14 cellular contexts compared by ENCODE assay signal in genomic region chr10:102403115-102403514, GRCh38. TPM values are rescaled to one million over a fixed set of nuclear protein-coding genes. Genes with fewer than 3 reads are reported as not detected.
DNase-seq lines count a peak whose midpoint lies in the region; ATAC-seq, FAIRE-seq and TF ChIP-seq lines count a peak whose summit lies in the region.
"Had no signal": no experiment of that assay in that cellular context is flagged by ENCODE, and none has a peak within 500 bp of the region (broad histone marks: within the 10 kb centered on the region; RNA-seq: fewer than 3 reads in every experiment).

No MANE protein-coding gene starts in this region.

- H3K27ac ChIP-seq in HepG2 (ENCODE audit: extremely low read length, insufficient read depth, low read length) (no peak overlapping the region), right lobe of liver (no peak overlapping the region)
- H3K27ac ChIP-seq: KMS-11 had no signal

- H4K20me1 ChIP-seq in HepG2 (ENCODE audit: insufficient read depth, low read length), result no peaks in the 10 kb centered on the region

- H3K4me2 ChIP-seq in HepG2 (ENCODE audit: low read depth, low read length), result no peak overlapping the region
- H3K4me2 ChIP-seq: KMS-11 had no signal

- no peaks in the 10 kb centered on the region for H3K79me2 ChIP-seq in HepG2 (ENCODE audit: insufficient read depth, low read length)

- DNase-seq in HepG2 (ENCODE audit: low spot score) (no peak), right lobe of liver (no peak), neural crest cell (ENCODE audit: low read depth, low spot score) (no peak), NCI-H1694 (lab: John Stamatoyannopoulos, UW) (no peak), HUDEP-2 (lab: John Stamatoyannopoulos, UW; ENCODE audit: unreplicated experiment in 76 of 76) (no peak)
- DNase-seq in stimulated activated naive CD4-positive, alpha-beta T cell (lab: John Stamatoyannopoulos, UW), result no peak
- DNase-seq: GDM1, NCI-H1105, NCI-H187 had no signal

- no TSS peak for BruUV-seq in HepG2 (replicated peaks; lab: Mats Ljungman, UMichigan)

- WGBS in HepG2 (ENCODE audit: low lambda C conversion rate), result no CpG with 5 or more reads among the region's 13 CpGs
- WGBS in right lobe of liver (ENCODE audit: insufficient coverage, low coverage, low lambda C conversion rate, missing lambda C conversion rate), result 20% methylated on average over 1 of the region's 13 CpGs

- H3K4me3 Mint-ChIP-seq in IgD-negative memory B cell (peak overlapping the region in 1 of 4 donors; percentile 80), neural crest cell (peak overlapping the region; percentile 68)

- H3K4me1 Mint-ChIP-seq in IgD-negative memory B cell (peaks cover 6 to 24% (median 12%) of the 10 kb centered on the region in 3 donors), neural crest cell (peaks cover 25% of the 10 kb centered on the region)

- H3K9ac ChIP-seq in HepG2 (ENCODE audit: insufficient read depth, low read depth, low read length), result no peak overlapping the region
- H3K9ac ChIP-seq: KMS-11 had no signal

- H3K4me1 ChIP-seq in HepG2 (ENCODE audit: insufficient read depth, low read length), result peaks cover 20% of the 10 kb centered on the region
- H3K4me1 ChIP-seq in right lobe of liver, result peaks cover 0 to 4% (median 0%) of the 10 kb centered on the region in 4 donors

- H3K27me3 ChIP-seq in HepG2 (ENCODE audit: control insufficient read depth in 1 of 2, insufficient read depth in 2 of 2, low read length in 2 of 2), result peaks cover 6 to 17% of the 10 kb centered on the region in 2 experiments
- no peaks in the 10 kb centered on the region for H3K27me3 ChIP-seq in right lobe of liver
- H3K27me3 ChIP-seq: MG63 had no signal

- H3K36me3 ChIP-seq in HepG2 (replicated peaks in 1 of 2; ENCODE audit: control insufficient read depth in 1 of 2, insufficient read depth in 2 of 2, low read length in 2 of 2) (peaks cover 0 to 4% of the 10 kb centered on the region in 2 experiments; a peak in 1 of 5 replicates), right lobe of liver (peaks cover 0 to 25% (median under 1%) of the 10 kb centered on the region in 4 donors)

- no peak for TF ChIP-seq POLR2A in HepG2 (IDR thresholded peaks at IDR 0.05; ENCODE audit: insufficient read depth in 1 of 2, low read depth in 2 of 2, low read length in 2 of 2)
- TF ChIP-seq POLR2A in right lobe of liver (IDR thresholded peaks at IDR 0.05), result no peak

- no peaks in the 10 kb centered on the region for H3K9me3 Mint-ChIP-seq in IgD-negative memory B cell
- H3K9me3 Mint-ChIP-seq in neural crest cell, result no peaks in the 10 kb centered on the region
- H3K9me3 Mint-ChIP-seq: CD4-positive, CD25-positive, alpha-beta regulatory T cell had no signal

- H3K9me3 ChIP-seq in HepG2 (ENCODE audit: low read length), result no peaks in the 10 kb centered on the region
- H3K9me3 ChIP-seq in right lobe of liver, result no peaks in the 10 kb centered on the region
- H3K9me3 ChIP-seq: MG63 had no signal

- FAIRE-seq in HepG2 (lab: Jason Lieb, UNC), result no peak

- in situ Hi-C loops in HepG2 (cut with HindIII; ENCODE audit: extremely low pct_ligation_motif_present, low pct_unique_long_range_greater_than_20kb), result loop anchor here (10.0 kb wide), 1 partner anchor 72 kb away; no protein-coding TSS in a partner anchor

- TF ChIP-seq EP300 in HepG2 (IDR thresholded peaks at IDR 0.05; ENCODE audit: low read depth in 2 of 2, low read length in 2 of 2) (no peak), HepG2 (CRISPR knock-in tag; IDR thresholded peaks at IDR 0.05; ENCODE audit: borderline replicate concordance) (no peak)

- no peak for TF ChIP-seq CTCF in HepG2 (CRISPR knock-in tag; IDR thresholded peaks at IDR 0.05)
- no peak for TF ChIP-seq CTCF in right lobe of liver (IDR thresholded peaks at IDR 0.05)
- TF ChIP-seq CTCF in neural crest cell (conservative IDR thresholded peaks at IDR 0.05), result no peak

- H3K36me3 Mint-ChIP-seq in IgD-negative memory B cell (peaks cover 2% of the 10 kb centered on the region), neural crest cell (ENCODE audit: low read depth) (no peaks in the 10 kb centered on the region)
- H3K36me3 Mint-ChIP-seq: CD4-positive, CD25-positive, alpha-beta regulatory T cell had no signal

- H3K27ac Mint-ChIP-seq in IgD-negative memory B cell, result peak overlapping the region in 2 of 3 donors; percentile 83 to 94
- no peak overlapping the region for H3K27ac Mint-ChIP-seq in neural crest cell (ENCODE audit: unreplicated experiment)

- ATAC-seq in HepG2 (no peak), right lobe of liver (no peak), HG03159 (IDR thresholded peaks at IDR 0.05; ENCODE audit: unreplicated experiment) (no peak)

- H3K4me3 ChIP-seq in HepG2 (replicated peaks in 1 of 3; ENCODE audit: insufficient read depth in 1 of 3, low read depth in 2 of 3, low read length in 3 of 3), result no peak overlapping the region
- no peak overlapping the region for H3K4me3 ChIP-seq in right lobe of liver
- H3K4me3 ChIP-seq: MG63 had no signal

- H2AFZ ChIP-seq in HepG2 (ENCODE audit: low read length), result no peak overlapping the region

- no peak for TF ChIP-seq RAD21 in HepG2 (CRISPR knock-in tag; IDR thresholded peaks at IDR 0.05)

- intact Hi-C loops in HepG2 (cut with micrococcal nuclease; ENCODE audit: unreplicated experiment) (no loop called here), right lobe of liver (cut with DNase I) (loop anchor here in 1 of 2 donors (5.0 kb wide), 1 partner anchor 176 kb away; the partner anchor contains the start of gene ELOVL3)

- POLR2A ChIA-PET in HepG2 (lab: Yijun Ruan, JAX), result interaction anchor here (0.7 to 1.7 kb wide), 4 partner anchors 7 to 29 kb away, joined by 3 to 5 read pairs (median 3); partner anchors contain the start of genes CUEDC2 and NFKB2

- H3K27me3 Mint-ChIP-seq in IgD-negative memory B cell (peaks cover 14% of the 10 kb centered on the region), neural crest cell (ENCODE audit: low read depth) (peaks cover under 1% of the 10 kb centered on the region)

- CTCF ChIA-PET in HepG2 (lab: Yijun Ruan, JAX; ENCODE audit: low intra/inter-chr PET ratio, low total read pairs), result interaction anchor here (1.9 kb wide), 1 partner anchor 10 kb away, joined by 4 read pairs; no protein-coding TSS in a partner anchor

RNA-seq across cellular contexts. Expression of gene NFKB2, which starts 7.6 kb away (rescaled TPM):
- 7.7 and 8.2 TPM in 2 replicates for total RNA-seq in HepG2 (2016; rRNA removed; fragmentation: Illumina TruSeq; extraction: Trizol)
- 2.2 and 3.1 TPM in 2 replicates for total RNA-seq in HepG2 (2016; cell fraction: cytosol; rRNA removed; fragmentation: Illumina TruSeq; extraction: Trizol; ENCODE audit: low read depth)
- 6.6 and 8.7 TPM in 2 replicates for total RNA-seq in HepG2 (2016; cell fraction: insoluble cytoplasmic fraction; rRNA removed; fragmentation: Illumina TruSeq; extraction: Trizol)
- total RNA-seq in HepG2 (2016; cell fraction: membrane; rRNA removed; fragmentation: Illumina TruSeq; extraction: Trizol), result 4.0 and 5.5 TPM in 2 replicates
- total RNA-seq in HepG2 (2016; cell fraction: nucleus; rRNA removed; fragmentation: Illumina TruSeq; extraction: Trizol), result 7.7 and 7.8 TPM in 2 replicates
- 12.5 and 15.5 TPM in 2 replicates for polyA plus RNA-seq in HepG2 (2011; rRNA removed)
- 8.4 and 11.7 TPM in 2 replicates for polyA plus RNA-seq in HepG2 (2011; cell fraction: cytosol; rRNA removed)
- 56.1 and 62.0 TPM in 2 replicates for polyA plus RNA-seq in HepG2 (2011; cell fraction: nucleus; rRNA removed)
- 8.9 and 9.6 TPM in 2 replicates for polyA plus RNA-seq in HepG2 (2012)
- 1.4 and 1.6 TPM in 2 replicates for polyA plus RNA-seq in HepG2 (2016; cell fraction: cytosol; fragmentation: Illumina TruSeq; extraction: Trizol; ENCODE audit: low read depth)
- polyA plus RNA-seq in HepG2 (2016; cell fraction: insoluble cytoplasmic fraction; fragmentation: Illumina TruSeq; extraction: Trizol; ENCODE audit: low read depth), result 6.6 and 9.1 TPM in 2 replicates
- polyA plus RNA-seq in HepG2 (2016; cell fraction: membrane; fragmentation: Illumina TruSeq; extraction: Trizol; ENCODE audit: low read depth), result 2.4 and 2.8 TPM in 2 replicates
- 20.9 and 25.8 TPM in 2 replicates for polyA plus RNA-seq in HepG2 (2016; cell fraction: nucleus; fragmentation: Illumina TruSeq; extraction: Trizol; ENCODE audit: insufficient read depth, low read depth)
- 14.9 and 16.9 TPM in 2 replicates for polyA minus RNA-seq in HepG2 (2011; rRNA and poly(A)+ RNA removed; ENCODE audit: low replicate concordance)
- polyA minus RNA-seq in HepG2 (2011; cell fraction: cytosol; rRNA and poly(A)+ RNA removed), result 10.5 and 12.6 TPM in 2 replicates
- 9.5 and 12.2 TPM in 2 replicates for polyA minus RNA-seq in HepG2 (2011; cell fraction: nucleus; rRNA and poly(A)+ RNA removed)
- 10 to 100 TPM in 4 of 6 experiments, 1 to 10 TPM in 2; 7.5 to 46.0 (median 19.4) TPM for total RNA-seq in right lobe of liver
- 42.8 TPM for polyA plus RNA-seq in IgD-negative memory B cell
- total RNA-seq in neural crest cell, result 22.9 and 26.1 TPM in 2 replicates

RNA-seq across cellular contexts. Expression of gene PSD, which starts 15.5 kb away (rescaled TPM):
- total RNA-seq in HepG2 (2016; rRNA removed; fragmentation: Illumina TruSeq; extraction: Trizol) (0.11 and 0.35 TPM in 2 replicates), right lobe of liver (1 to 10 TPM in 3 of 6 experiments, under 1 TPM in 3; 0.12 to 4.6 (median 1.3) TPM), neural crest cell (36.1 and 37.4 TPM in 2 replicates)
- 0.18 TPM in 1 of 2 replicates, not detected in the other for total RNA-seq in HepG2 (2016; cell fraction: cytosol; rRNA removed; fragmentation: Illumina TruSeq; extraction: Trizol; ENCODE audit: low read depth)
- 0.21 and 0.65 TPM in 2 replicates for total RNA-seq in HepG2 (2016; cell fraction: insoluble cytoplasmic fraction; rRNA removed; fragmentation: Illumina TruSeq; extraction: Trizol)
- 0.34 and 0.62 TPM in 2 replicates for total RNA-seq in HepG2 (2016; cell fraction: membrane; rRNA removed; fragmentation: Illumina TruSeq; extraction: Trizol)
- 0.34 and 0.75 TPM in 2 replicates for total RNA-seq in HepG2 (2016; cell fraction: nucleus; rRNA removed; fragmentation: Illumina TruSeq; extraction: Trizol)
- polyA plus RNA-seq in HepG2 (2011; rRNA removed) (0.58 and 0.59 TPM in 2 replicates), IgD-negative memory B cell (2.8 TPM)
- polyA plus RNA-seq in HepG2 (2011; cell fraction: cytosol; rRNA removed), result 0.10 and 0.36 TPM in 2 replicates
- 3.4 and 4.7 TPM in 2 replicates for polyA plus RNA-seq in HepG2 (2011; cell fraction: nucleus; rRNA removed)
- polyA plus RNA-seq in HepG2 (2012), result 1.1 and 1.5 TPM in 2 replicates
- 0.15 and 0.31 TPM in 2 replicates for polyA plus RNA-seq in HepG2 (2016; cell fraction: cytosol; fragmentation: Illumina TruSeq; extraction: Trizol; ENCODE audit: low read depth)
- polyA plus RNA-seq in HepG2 (2016; cell fraction: insoluble cytoplasmic fraction; fragmentation: Illumina TruSeq; extraction: Trizol; ENCODE audit: low read depth), result 0.29 and 0.33 TPM in 2 replicates
- 0.44 and 0.48 TPM in 2 replicates for polyA plus RNA-seq in HepG2 (2016; cell fraction: membrane; fragmentation: Illumina TruSeq; extraction: Trizol; ENCODE audit: low read depth)
- polyA plus RNA-seq in HepG2 (2016; cell fraction: nucleus; fragmentation: Illumina TruSeq; extraction: Trizol; ENCODE audit: insufficient read depth, low read depth), result 0.94 and 0.97 TPM in 2 replicates
- polyA minus RNA-seq in HepG2 (2011; rRNA and poly(A)+ RNA removed; ENCODE audit: low replicate concordance), result 0.47 and 0.96 TPM in 2 replicates
- 0.44 TPM in 1 of 2 replicates, not detected in the other for polyA minus RNA-seq in HepG2 (2011; cell fraction: cytosol; rRNA and poly(A)+ RNA removed)
- 0.87 and 1.2 TPM in 2 replicates for polyA minus RNA-seq in HepG2 (2011; cell fraction: nucleus; rRNA and poly(A)+ RNA removed)

RNA-seq across cellular contexts. Expression of gene FBXL15, which starts 17.5 kb away (rescaled TPM):
- total RNA-seq in HepG2 (2016; rRNA removed; fragmentation: Illumina TruSeq; extraction: Trizol) (8.3 and 8.6 TPM in 2 replicates), right lobe of liver (10 to 100 TPM in 2 of 6 experiments, 1 to 10 TPM in 4; 5.6 to 22.9 (median 9.0) TPM), neural crest cell (24.8 and 25.6 TPM in 2 replicates)
- 3.2 and 3.3 TPM in 2 replicates for total RNA-seq in HepG2 (2016; cell fraction: cytosol; rRNA removed; fragmentation: Illumina TruSeq; extraction: Trizol; ENCODE audit: low read depth)
- 7.7 and 8.0 TPM in 2 replicates for total RNA-seq in HepG2 (2016; cell fraction: insoluble cytoplasmic fraction; rRNA removed; fragmentation: Illumina TruSeq; extraction: Trizol)
- 5.6 and 6.1 TPM in 2 replicates for total RNA-seq in HepG2 (2016; cell fraction: membrane; rRNA removed; fragmentation: Illumina TruSeq; extraction: Trizol)
- total RNA-seq in HepG2 (2016; cell fraction: nucleus; rRNA removed; fragmentation: Illumina TruSeq; extraction: Trizol), result 3.3 and 3.6 TPM in 2 replicates
- polyA plus RNA-seq in HepG2 (2011; rRNA removed) (4.3 and 6.4 TPM in 2 replicates), IgD-negative memory B cell (40.5 TPM)
- 6.2 and 12.2 TPM in 2 replicates for polyA plus RNA-seq in HepG2 (2011; cell fraction: cytosol; rRNA removed)
- polyA plus RNA-seq in HepG2 (2011; cell fraction: nucleus; rRNA removed), result 30.9 and 35.5 TPM in 2 replicates
- polyA plus RNA-seq in HepG2 (2012), result 4.1 and 4.3 TPM in 2 replicates
- polyA plus RNA-seq in HepG2 (2016; cell fraction: cytosol; fragmentation: Illumina TruSeq; extraction: Trizol; ENCODE audit: low read depth), result 2.7 and 3.5 TPM in 2 replicates
- 6.9 and 8.6 TPM in 2 replicates for polyA plus RNA-seq in HepG2 (2016; cell fraction: insoluble cytoplasmic fraction; fragmentation: Illumina TruSeq; extraction: Trizol; ENCODE audit: low read depth)
- polyA plus RNA-seq in HepG2 (2016; cell fraction: membrane; fragmentation: Illumina TruSeq; extraction: Trizol; ENCODE audit: low read depth), result 4.3 and 4.4 TPM in 2 replicates
- polyA plus RNA-seq in HepG2 (2016; cell fraction: nucleus; fragmentation: Illumina TruSeq; extraction: Trizol; ENCODE audit: insufficient read depth, low read depth), result 9.7 TPM in 2 replicates
- polyA minus RNA-seq in HepG2 (2011; rRNA and poly(A)+ RNA removed; ENCODE audit: low replicate concordance), result 3.8 and 4.9 TPM in 2 replicates
- 2.8 and 4.0 TPM in 2 replicates for polyA minus RNA-seq in HepG2 (2011; cell fraction: cytosol; rRNA and poly(A)+ RNA removed)
- 3.0 and 3.4 TPM in 2 replicates for polyA minus RNA-seq in HepG2 (2011; cell fraction: nucleus; rRNA and poly(A)+ RNA removed)

RNA-seq across cellular contexts. Expression of gene CUEDC2, which starts 29.3 kb away (rescaled TPM):
- total RNA-seq in HepG2 (2016; rRNA removed; fragmentation: Illumina TruSeq; extraction: Trizol) (13.0 and 13.1 TPM in 2 replicates), right lobe of liver (10 to 100 TPM; 23.0 to 32.1 (median 26.8) TPM), neural crest cell (118 and 121 TPM in 2 replicates)
- 4.3 and 6.6 TPM in 2 replicates for total RNA-seq in HepG2 (2016; cell fraction: cytosol; rRNA removed; fragmentation: Illumina TruSeq; extraction: Trizol; ENCODE audit: low read depth)
- total RNA-seq in HepG2 (2016; cell fraction: insoluble cytoplasmic fraction; rRNA removed; fragmentation: Illumina TruSeq; extraction: Trizol), result 11.4 and 14.7 TPM in 2 replicates
- 8.6 and 10.3 TPM in 2 replicates for total RNA-seq in HepG2 (2016; cell fraction: membrane; rRNA removed; fragmentation: Illumina TruSeq; extraction: Trizol)
- total RNA-seq in HepG2 (2016; cell fraction: nucleus; rRNA removed; fragmentation: Illumina TruSeq; extraction: Trizol), result 7.0 and 9.7 TPM in 2 replicates
- polyA plus RNA-seq in HepG2 (2011; rRNA removed) (18.4 and 19.3 TPM in 2 replicates), IgD-negative memory B cell (51.8 TPM)
- polyA plus RNA-seq in HepG2 (2011; cell fraction: cytosol; rRNA removed), result 31.2 and 40.8 TPM in 2 replicates
- 47.1 and 47.2 TPM in 2 replicates for polyA plus RNA-seq in HepG2 (2011; cell fraction: nucleus; rRNA removed)
- 17.2 and 18.2 TPM in 2 replicates for polyA plus RNA-seq in HepG2 (2012)
- 8.4 and 10.7 TPM in 2 replicates for polyA plus RNA-seq in HepG2 (2016; cell fraction: cytosol; fragmentation: Illumina TruSeq; extraction: Trizol; ENCODE audit: low read depth)
- polyA plus RNA-seq in HepG2 (2016; cell fraction: insoluble cytoplasmic fraction; fragmentation: Illumina TruSeq; extraction: Trizol; ENCODE audit: low read depth), result 13.0 and 17.2 TPM in 2 replicates
- 10.6 and 12.1 TPM in 2 replicates for polyA plus RNA-seq in HepG2 (2016; cell fraction: membrane; fragmentation: Illumina TruSeq; extraction: Trizol; ENCODE audit: low read depth)
- 20.9 and 24.8 TPM in 2 replicates for polyA plus RNA-seq in HepG2 (2016; cell fraction: nucleus; fragmentation: Illumina TruSeq; extraction: Trizol; ENCODE audit: insufficient read depth, low read depth)
- polyA minus RNA-seq in HepG2 (2011; rRNA and poly(A)+ RNA removed; ENCODE audit: low replicate concordance), result 14.5 and 32.9 TPM in 2 replicates
- polyA minus RNA-seq in HepG2 (2011; cell fraction: cytosol; rRNA and poly(A)+ RNA removed), result 6.2 and 7.1 TPM in 2 replicates
- polyA minus RNA-seq in HepG2 (2011; cell fraction: nucleus; rRNA and poly(A)+ RNA removed), result 8.6 and 9.1 TPM in 2 replicates

RNA-seq across cellular contexts. Expression of gene C10orf95, which starts 48.2 kb away (rescaled TPM):
- total RNA-seq in HepG2 (2016; rRNA removed; fragmentation: Illumina TruSeq; extraction: Trizol) (0.07 TPM in 1 of 2 replicates, not detected in the other), right lobe of liver (not detected), neural crest cell (0.21 and 0.27 TPM in 2 replicates)
- total RNA-seq in HepG2 (2016; cell fraction: cytosol; rRNA removed; fragmentation: Illumina TruSeq; extraction: Trizol; ENCODE audit: low read depth), result 0.40 TPM in 1 of 2 replicates, not detected in the other
- total RNA-seq in HepG2 (2016; cell fraction: insoluble cytoplasmic fraction; rRNA removed; fragmentation: Illumina TruSeq; extraction: Trizol), result not detected in 2 replicates
- total RNA-seq in HepG2 (2016; cell fraction: membrane; rRNA removed; fragmentation: Illumina TruSeq; extraction: Trizol), result 0.28 TPM in 1 of 2 replicates, not detected in the other
- total RNA-seq in HepG2 (2016; cell fraction: nucleus; rRNA removed; fragmentation: Illumina TruSeq; extraction: Trizol), result not detected in 2 replicates
- polyA plus RNA-seq in HepG2 (2011; rRNA removed) (0.05 TPM in 2 replicates), IgD-negative memory B cell (0.70 TPM)
- 0.12 and 0.17 TPM in 2 replicates for polyA plus RNA-seq in HepG2 (2011; cell fraction: cytosol; rRNA removed)
- polyA plus RNA-seq in HepG2 (2011; cell fraction: nucleus; rRNA removed), result 0.19 TPM in 1 of 2 replicates, not detected in the other
- 1.3 TPM in 2 replicates for polyA plus RNA-seq in HepG2 (2012)
- polyA plus RNA-seq in HepG2 (2016; cell fraction: cytosol; fragmentation: Illumina TruSeq; extraction: Trizol; ENCODE audit: low read depth), result 0.15 and 0.16 TPM in 2 replicates
- 0.26 TPM in 1 of 2 replicates, not detected in the other for polyA plus RNA-seq in HepG2 (2016; cell fraction: insoluble cytoplasmic fraction; fragmentation: Illumina TruSeq; extraction: Trizol; ENCODE audit: low read depth)
- polyA plus RNA-seq in HepG2 (2016; cell fraction: membrane; fragmentation: Illumina TruSeq; extraction: Trizol; ENCODE audit: low read depth), result 0.19 TPM in 1 of 2 replicates, not detected in the other
- polyA plus RNA-seq in HepG2 (2016; cell fraction: nucleus; fragmentation: Illumina TruSeq; extraction: Trizol; ENCODE audit: insufficient read depth, low read depth), result not detected in 2 replicates
- polyA minus RNA-seq in HepG2 (2011; rRNA and poly(A)+ RNA removed; ENCODE audit: low replicate concordance), result 0.32 and 1.9 TPM in 2 replicates
- polyA minus RNA-seq in HepG2 (2011; cell fraction: cytosol; rRNA and poly(A)+ RNA removed), result not detected in 2 replicates
- polyA minus RNA-seq in HepG2 (2011; cell fraction: nucleus; rRNA and poly(A)+ RNA removed), result 0.39 TPM in 1 of 2 replicates, not detected in the other
